Comparison of ENCODE assay signal across 1 cellular context in genomic region chr11:77407613-77408012, GRCh38.
TF ChIP-seq lines count a peak whose summit lies in the region.

No MANE protein-coding gene starts in this region.

TF ChIP-seq in HepG2, 621 proteins besides CTCF, POLR2A, EP300 and RAD21 (continued from another document and continues in another):
- TF ChIP-seq, protein P1, sequence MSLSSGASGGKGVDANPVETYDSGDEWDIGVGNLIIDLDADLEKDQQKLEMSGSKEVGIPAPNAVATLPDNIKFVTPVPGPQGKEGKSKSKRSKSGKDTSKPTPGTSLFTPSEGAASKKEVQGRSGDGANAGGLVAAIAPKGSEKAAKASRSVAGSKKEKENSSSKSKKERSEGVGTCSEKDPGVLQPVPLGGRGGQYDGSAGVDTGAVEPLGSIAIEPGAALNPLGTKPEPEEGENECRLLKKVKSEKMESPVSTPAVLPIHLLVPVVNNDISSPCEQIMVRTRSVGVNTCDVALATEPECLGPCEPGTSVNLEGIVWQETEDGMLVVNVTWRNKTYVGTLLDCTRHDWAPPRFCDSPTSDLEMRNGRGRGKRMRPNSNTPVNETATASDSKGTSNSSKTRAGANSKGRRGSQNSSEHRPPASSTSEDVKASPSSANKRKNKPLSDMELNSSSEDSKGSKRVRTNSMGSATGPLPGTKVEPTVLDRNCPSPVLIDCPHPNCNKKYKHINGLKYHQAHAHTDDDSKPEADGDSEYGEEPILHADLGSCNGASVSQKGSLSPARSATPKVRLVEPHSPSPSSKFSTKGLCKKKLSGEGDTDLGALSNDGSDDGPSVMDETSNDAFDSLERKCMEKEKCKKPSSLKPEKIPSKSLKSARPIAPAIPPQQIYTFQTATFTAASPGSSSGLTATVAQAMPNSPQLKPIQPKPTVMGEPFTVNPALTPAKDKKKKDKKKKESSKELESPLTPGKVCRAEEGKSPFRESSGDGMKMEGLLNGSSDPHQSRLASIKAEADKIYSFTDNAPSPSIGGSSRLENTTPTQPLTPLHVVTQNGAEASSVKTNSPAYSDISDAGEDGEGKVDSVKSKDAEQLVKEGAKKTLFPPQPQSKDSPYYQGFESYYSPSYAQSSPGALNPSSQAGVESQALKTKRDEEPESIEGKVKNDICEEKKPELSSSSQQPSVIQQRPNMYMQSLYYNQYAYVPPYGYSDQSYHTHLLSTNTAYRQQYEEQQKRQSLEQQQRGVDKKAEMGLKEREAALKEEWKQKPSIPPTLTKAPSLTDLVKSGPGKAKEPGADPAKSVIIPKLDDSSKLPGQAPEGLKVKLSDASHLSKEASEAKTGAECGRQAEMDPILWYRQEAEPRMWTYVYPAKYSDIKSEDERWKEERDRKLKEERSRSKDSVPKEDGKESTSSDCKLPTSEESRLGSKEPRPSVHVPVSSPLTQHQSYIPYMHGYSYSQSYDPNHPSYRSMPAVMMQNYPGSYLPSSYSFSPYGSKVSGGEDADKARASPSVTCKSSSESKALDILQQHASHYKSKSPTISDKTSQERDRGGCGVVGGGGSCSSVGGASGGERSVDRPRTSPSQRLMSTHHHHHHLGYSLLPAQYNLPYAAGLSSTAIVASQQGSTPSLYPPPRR (CRISPR knock-in tag; IDR thresholded peaks at IDR 0.05; ENCODE audit: borderline replicate concordance): no peak
- TF ChIP-seq ZSCAN21 (CRISPR knock-in tag; IDR thresholded peaks at IDR 0.05; ENCODE audit: borderline replicate concordance) (no peak), NFIC (IDR thresholded peaks at IDR 0.05; ENCODE audit: low read length) (peak; percentile 23; the same call in 1 of the 2 replicates), PBX3 (CRISPR knock-in tag; IDR thresholded peaks at IDR 0.05; ENCODE audit: borderline replicate concordance) (no peak), ATF4 (CRISPR knock-in tag; IDR thresholded peaks at IDR 0.05) (no peak), KLF11 (CRISPR knock-in tag; IDR thresholded peaks at IDR 0.05) (no peak), TSC22D2 (CRISPR knock-in tag; IDR thresholded peaks at IDR 0.05; ENCODE audit: borderline replicate concordance) (no peak), PHF5A (CRISPR knock-in tag; IDR thresholded peaks at IDR 0.05; ENCODE audit: low read depth, unreplicated experiment) (no peak), SNAPC4 (CRISPR knock-in tag; IDR thresholded peaks at IDR 0.05) (no peak), ZNF382 (CRISPR knock-in tag; IDR thresholded peaks at IDR 0.05; ENCODE audit: borderline replicate concordance) (no peak), SP140L (CRISPR knock-in tag; IDR thresholded peaks at IDR 0.05; ENCODE audit: borderline replicate concordance) (no peak), CSRNP1 (CRISPR knock-in tag; IDR thresholded peaks at IDR 0.05) (no peak), ELF1 (CRISPR knock-in tag; IDR thresholded peaks at IDR 0.05) (no peak), MAFK (conservative IDR thresholded peaks at IDR 0.05 in 1 of 2, IDR thresholded peaks at IDR 0.05 in 1 of 2; ENCODE audit: low read length in 2 of 2) (0 out of 4 replicates have a peak, but pooled peaks of 1 of the 2 experiments have one; percentile 15), TOE1 (CRISPR knock-in tag; IDR thresholded peaks at IDR 0.05) (no peak), ZBTB20 (CRISPR knock-in tag; IDR thresholded peaks at IDR 0.05; ENCODE audit: borderline replicate concordance, low read depth) (peak; percentile 47; the same call in 1 of the 2 replicates), FOXM1 (CRISPR knock-in tag; IDR thresholded peaks at IDR 0.05) (no peak), GRHL1 (CRISPR knock-in tag; conservative IDR thresholded peaks at IDR 0.05) (no peak), SAP130 (CRISPR knock-in tag; IDR thresholded peaks at IDR 0.05; ENCODE audit: low read depth) (peak; percentile 52; the same call in 1 of the 2 replicates), ZNF781 (CRISPR knock-in tag; IDR thresholded peaks at IDR 0.05; ENCODE audit: borderline replicate concordance, not compliant biosample characterization) (no peak), CHCHD3 (CRISPR knock-in tag; IDR thresholded peaks at IDR 0.05) (no peak), ZNF317 (CRISPR knock-in tag; IDR thresholded peaks at IDR 0.05) (no peak), POLR2AphosphoS2 (IDR thresholded peaks at IDR 0.05; ENCODE audit: low read depth, low read length) (no peak), ZNF33A (CRISPR knock-in tag; IDR thresholded peaks at IDR 0.05; ENCODE audit: borderline replicate concordance) (no peak), PITX1 (CRISPR knock-in tag; IDR thresholded peaks at IDR 0.05) (no peak), SOX5 (CRISPR knock-in tag; IDR thresholded peaks at IDR 0.05; ENCODE audit: borderline replicate concordance) (peak; percentile 25; the same call in 1 of the 2 replicates), ZNF329 (CRISPR knock-in tag; IDR thresholded peaks at IDR 0.05; ENCODE audit: low read depth) (no peak), NFKB2 (CRISPR knock-in tag; IDR thresholded peaks at IDR 0.05; ENCODE audit: borderline replicate concordance) (no peak), ZMYM3 (CRISPR knock-in tag; IDR thresholded peaks at IDR 0.05) (no peak)
- TF ChIP-seq, protein P2, sequence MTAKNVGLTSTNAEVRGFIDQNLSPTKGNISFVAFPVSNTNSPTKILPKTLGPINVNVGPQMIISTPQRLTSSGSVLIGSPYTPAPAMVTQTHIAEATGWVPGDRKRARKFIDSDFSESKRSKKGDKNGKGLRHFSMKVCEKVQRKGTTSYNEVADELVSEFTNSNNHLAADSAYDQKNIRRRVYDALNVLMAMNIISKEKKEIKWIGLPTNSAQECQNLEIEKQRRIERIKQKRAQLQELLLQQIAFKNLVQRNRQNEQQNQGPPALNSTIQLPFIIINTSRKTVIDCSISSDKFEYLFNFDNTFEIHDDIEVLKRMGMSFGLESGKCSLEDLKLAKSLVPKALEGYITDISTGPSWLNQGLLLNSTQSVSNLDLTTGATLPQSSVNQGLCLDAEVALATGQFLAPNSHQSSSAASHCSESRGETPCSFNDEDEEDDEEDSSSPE (CRISPR knock-in tag; IDR thresholded peaks at IDR 0.05): 0 out of 2 replicates have a peak, but pooled peaks have one; percentile 19
- TF ChIP-seq, protein P3, sequence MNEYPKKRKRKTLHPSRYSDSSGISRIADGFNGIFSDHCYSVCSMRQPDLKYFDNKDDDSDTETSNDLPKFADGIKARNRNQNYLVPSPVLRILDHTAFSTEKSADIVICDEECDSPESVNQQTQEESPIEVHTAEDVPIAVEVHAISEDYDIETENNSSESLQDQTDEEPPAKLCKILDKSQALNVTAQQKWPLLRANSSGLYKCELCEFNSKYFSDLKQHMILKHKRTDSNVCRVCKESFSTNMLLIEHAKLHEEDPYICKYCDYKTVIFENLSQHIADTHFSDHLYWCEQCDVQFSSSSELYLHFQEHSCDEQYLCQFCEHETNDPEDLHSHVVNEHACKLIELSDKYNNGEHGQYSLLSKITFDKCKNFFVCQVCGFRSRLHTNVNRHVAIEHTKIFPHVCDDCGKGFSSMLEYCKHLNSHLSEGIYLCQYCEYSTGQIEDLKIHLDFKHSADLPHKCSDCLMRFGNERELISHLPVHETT (CRISPR knock-in tag; conservative IDR thresholded peaks at IDR 0.05): no peak
- TF ChIP-seq, protein P4, sequence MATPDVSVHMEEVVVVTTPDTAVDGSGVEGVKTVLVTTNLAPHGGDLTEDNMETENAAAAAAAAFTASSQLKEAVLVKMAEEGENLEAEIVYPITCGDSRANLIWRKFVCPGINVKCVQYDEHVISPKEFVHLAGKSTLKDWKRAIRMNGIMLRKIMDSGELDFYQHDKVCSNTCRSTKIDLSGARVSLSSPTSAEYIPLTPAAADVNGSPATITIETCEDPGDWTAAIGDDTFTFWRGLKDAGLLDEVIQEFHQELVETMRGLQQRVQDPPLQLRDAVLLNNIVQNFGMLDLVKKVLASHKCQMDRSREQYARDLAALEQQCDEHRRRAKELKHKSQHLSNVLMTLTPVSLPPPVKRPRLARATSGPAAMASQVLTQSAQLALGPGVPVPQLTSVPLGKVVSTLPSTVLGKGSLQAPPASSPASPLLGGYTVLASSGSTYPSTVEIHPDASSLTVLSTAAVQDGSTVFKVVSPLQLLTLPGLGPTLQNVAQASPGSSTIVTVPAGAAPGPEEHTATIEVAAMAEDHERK (CRISPR knock-in tag; IDR thresholded peaks at IDR 0.05; ENCODE audit: low read depth): no peak
- TF ChIP-seq, protein P5, sequence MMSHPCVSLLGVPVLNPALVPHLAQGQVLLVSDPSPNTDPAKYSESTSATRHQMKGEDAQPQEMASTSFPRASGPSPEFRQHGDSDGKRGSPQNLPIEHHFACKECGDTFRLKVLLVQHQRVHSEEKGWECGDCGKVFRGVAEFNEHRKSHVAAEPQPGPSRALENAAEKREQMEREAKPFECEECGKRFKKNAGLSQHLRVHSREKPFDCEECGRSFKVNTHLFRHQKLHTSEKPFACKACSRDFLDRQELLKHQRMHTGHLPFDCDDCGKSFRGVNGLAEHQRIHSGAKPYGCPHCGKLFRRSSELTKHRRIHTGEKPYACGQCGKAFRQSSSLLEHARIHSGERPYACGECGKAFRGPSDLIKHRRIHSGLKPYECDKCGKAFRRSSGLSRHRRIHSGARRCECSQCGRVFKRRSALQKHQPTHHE (CRISPR knock-in tag; IDR thresholded peaks at IDR 0.05; ENCODE audit: borderline replicate concordance): no peak
- TF ChIP-seq, protein P6, sequence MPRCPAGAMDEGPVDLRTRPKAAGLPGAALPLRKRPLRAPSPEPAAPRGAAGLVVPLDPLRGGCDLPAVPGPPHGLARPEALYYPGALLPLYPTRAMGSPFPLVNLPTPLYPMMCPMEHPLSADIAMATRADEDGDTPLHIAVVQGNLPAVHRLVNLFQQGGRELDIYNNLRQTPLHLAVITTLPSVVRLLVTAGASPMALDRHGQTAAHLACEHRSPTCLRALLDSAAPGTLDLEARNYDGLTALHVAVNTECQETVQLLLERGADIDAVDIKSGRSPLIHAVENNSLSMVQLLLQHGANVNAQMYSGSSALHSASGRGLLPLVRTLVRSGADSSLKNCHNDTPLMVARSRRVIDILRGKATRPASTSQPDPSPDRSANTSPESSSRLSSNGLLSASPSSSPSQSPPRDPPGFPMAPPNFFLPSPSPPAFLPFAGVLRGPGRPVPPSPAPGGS (CRISPR knock-in tag; IDR thresholded peaks at IDR 0.05): no peak
